In the genomic region with DNA sequence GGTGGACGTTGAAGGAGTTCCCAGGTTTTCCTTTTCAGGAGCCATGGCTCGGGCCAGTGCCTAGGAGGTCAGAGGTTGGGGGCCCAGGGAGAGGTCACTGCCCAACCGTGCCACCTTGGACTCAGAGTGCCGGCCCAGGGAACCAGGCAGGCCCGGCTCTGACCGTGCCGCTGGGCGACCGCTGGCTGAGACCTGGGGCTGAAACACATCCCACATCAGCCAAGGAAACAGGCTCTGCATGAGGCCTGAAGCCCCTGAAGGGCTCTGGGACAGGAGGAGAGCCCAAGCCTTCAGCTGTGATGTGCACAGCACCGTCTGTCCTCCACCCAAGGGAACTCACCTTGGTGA, we compare ENCODE assay signal across 10 cellular contexts. TPM values are rescaled to one million over a fixed set of nuclear protein-coding genes. Genes with fewer than 3 reads are reported as not detected.
"Had no signal": no experiment of that assay in that cellular context is flagged by ENCODE, and none has a peak within 500 bp of the region (broad histone marks: within the 10 kb centered on the region; RNA-seq: fewer than 3 reads in every experiment).

No MANE protein-coding gene starts in this region.

- DNase-seq: GM23248, GOT3, H7, HFFc6, IMR-90, KBM-7 had no signal

- H3K4me2 ChIP-seq: KMS-11 had no signal

- H3K4me3 ChIP-seq: GM23248, HAP-1 had no signal

- ATAC-seq: HCT116 had no signal

- H2AFZ ChIP-seq: GM23248 had no signal

- H3K4me1 ChIP-seq: HAP-1 had no signal

- H3K27ac ChIP-seq: GM23248, HL-60, KMS-11 had no signal

- H3K36me3 ChIP-seq: HAP-1 had no signal

- H3K9ac ChIP-seq: GM23248, KMS-11 had no signal

- H3K9me3 ChIP-seq: HAP-1 had no signal

RNA-seq across cellular contexts. Expression of a gene that starts 21.9 kb away (rescaled TPM):
- total RNA-seq: GM23248 had no signal
